In genomic region chr13:27217660-27218264, GRCh38 we compare ENCODE assay signal across 1 cellular context.
TF ChIP-seq lines count a peak whose summit lies in the region.

No MANE protein-coding gene starts in this region.

TF ChIP-seq in K562, 482 proteins besides CTCF, POLR2A, EP300 and RAD21 (continued from another document):
- TF ChIP-seq TAL1 (IDR thresholded peaks at IDR 0.05) (peak; percentile 41; the same call in 1 of the 2 replicates), ARID1B (IDR thresholded peaks at IDR 0.05) (peak; percentile 45; the same call in 1 of the 2 replicates)
